Comparison of ENCODE assay signal across 10 cellular contexts in the genomic region with DNA sequence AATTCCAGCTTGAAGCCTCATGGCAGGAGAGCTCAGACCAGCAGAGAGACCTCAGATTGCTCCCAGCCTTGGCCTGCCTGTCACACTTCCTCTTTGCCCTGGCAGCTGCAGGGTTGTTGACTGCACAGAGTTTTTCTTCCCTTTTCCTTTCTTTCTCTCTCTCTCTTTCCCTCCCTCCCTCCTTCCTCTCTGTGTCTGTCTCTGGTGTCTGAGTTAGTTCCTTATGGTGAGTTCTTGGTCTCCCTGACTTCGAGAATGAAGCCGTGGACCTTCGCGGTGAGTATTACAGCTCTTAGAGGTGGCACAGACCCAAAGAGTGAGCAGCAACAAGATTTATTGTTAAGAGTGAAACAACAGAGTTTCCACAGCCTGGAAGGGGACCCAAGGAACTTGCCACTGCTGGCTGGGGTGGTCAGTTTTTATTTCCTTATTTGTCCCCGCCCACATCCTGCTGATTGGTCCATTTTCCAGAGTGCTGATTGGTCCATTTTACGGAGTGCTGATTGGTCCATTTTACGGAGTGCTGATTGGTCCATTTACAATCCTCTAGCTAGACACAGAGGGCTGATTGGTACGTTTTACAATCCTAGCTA.
DNase-seq lines count a peak whose midpoint lies in the region; ATAC-seq and TF ChIP-seq lines count a peak whose summit lies in the region.
"Had no signal": no experiment of that assay in that cellular context is flagged by ENCODE, and none has a peak within 500 bp of the region (broad histone marks: within the 10 kb centered on the region; RNA-seq: fewer than 3 reads in every experiment).

No MANE protein-coding gene starts in this region.

- H3K9me3 ChIP-seq in heart right ventricle = peaks cover 0 to 7% (median 0%) of the 10 kb centered on the region in 11 donors
- H3K9me3 ChIP-seq in right lobe of liver = no peaks in the 10 kb centered on the region
- H3K9me3 ChIP-seq in uterus = no peaks in the 10 kb centered on the region
- H3K9me3 ChIP-seq in effector memory CD4-positive, alpha-beta T cell (ENCODE audit: control insufficient read depth, low read length) = no peaks in the 10 kb centered on the region

- peaks cover 19% of the 10 kb centered on the region for H3K4me1 Mint-ChIP-seq in activated naive CD8-positive, alpha-beta T cell treated with anti-CD3 and anti-CD28 coated beads for 36 hours

- 91 to 94% methylated on average over 8 of the region's 8 CpGs for WGBS in heart right ventricle, 2 donors
- 76% methylated on average over 8 of the region's 8 CpGs for WGBS in right lobe of liver (ENCODE audit: insufficient coverage, low coverage, low lambda C conversion rate, missing lambda C conversion rate)

- no peaks in the 10 kb centered on the region for H3K9me3 Mint-ChIP-seq in activated naive CD8-positive, alpha-beta T cell treated with anti-CD3 and anti-CD28 coated beads for 36 hours

- no peak for TF ChIP-seq CTCF in heart right ventricle (IDR thresholded peaks at IDR 0.05)
- TF ChIP-seq CTCF in right lobe of liver (IDR thresholded peaks at IDR 0.05) = no peak
- no peak for TF ChIP-seq CTCF in uterus (IDR thresholded peaks at IDR 0.05)
- no peak for TF ChIP-seq CTCF in GM13976 (IDR thresholded peaks at IDR 0.05; ENCODE audit: borderline replicate concordance, control extremely low read depth, extremely low read depth, insufficient read depth, missing control alignments)

- H3K36me3 ChIP-seq in heart right ventricle = no peaks in the 10 kb centered on the region
- no peaks in the 10 kb centered on the region for H3K36me3 ChIP-seq in right lobe of liver
- no peaks in the 10 kb centered on the region for H3K36me3 ChIP-seq in uterus
- no peaks in the 10 kb centered on the region for H3K36me3 ChIP-seq in effector memory CD4-positive, alpha-beta T cell (ENCODE audit: control insufficient read depth, insufficient read depth, low read length)

- H3K27ac ChIP-seq in heart right ventricle (peak overlapping the region in 3 of 10 donors; percentile 46 to 84 (median 47)), right lobe of liver (peak overlapping the region in 2 of 3 donors; percentile 4 to 29), uterus (no peak overlapping the region)
- H3K27ac ChIP-seq in effector memory CD4-positive, alpha-beta T cell (ENCODE audit: insufficient read depth, low read length, poor library complexity, severe bottlenecking) = no peak overlapping the region

- peaks cover 3 to 28% (median 11%) of the 10 kb centered on the region in 9 donors for H3K4me1 ChIP-seq in heart right ventricle
- peaks cover 0 to 14% (median 4%) of the 10 kb centered on the region in 4 donors for H3K4me1 ChIP-seq in right lobe of liver
- no peaks in the 10 kb centered on the region for H3K4me1 ChIP-seq in uterus
- peaks cover 8% of the 10 kb centered on the region for H3K4me1 ChIP-seq in effector memory CD4-positive, alpha-beta T cell (ENCODE audit: control insufficient read depth, insufficient read depth, low read length, poor library complexity, severe bottlenecking)

- no peak overlapping the region for H3K4me3 ChIP-seq in heart right ventricle
- no peak overlapping the region for H3K4me3 ChIP-seq in right lobe of liver
- H3K4me3 ChIP-seq in uterus = no peak overlapping the region
- no peak overlapping the region for H3K4me3 ChIP-seq in effector memory CD4-positive, alpha-beta T cell (ENCODE audit: insufficient read depth, low read depth, low read length, poor library complexity, severe bottlenecking)

- no peaks in the 10 kb centered on the region for H3K36me3 Mint-ChIP-seq in activated naive CD8-positive, alpha-beta T cell treated with anti-CD3 and anti-CD28 coated beads for 36 hours

- intact Hi-C loops in Right ventricle myocardium superior (cut with DNase I) = loop anchor here (5.0 to 10.0 kb wide), 2 partner anchors 355 to 767 kb away; a partner anchor contains a TSS
- intact Hi-C loops in heart right ventricle (cut with DNase I) = loop anchor here in 9 of 10 donors (5.0 to 10.0 kb wide), 10 partner anchors 83 to 895 kb away; a partner anchor contains a TSS
- intact Hi-C loops in right lobe of liver (cut with DNase I) = no loop called here
- intact Hi-C loops in uterus (cut with DNase I; ENCODE audit: low total_unique reads) = loop anchor here (5.0 to 10.0 kb wide), 2 partner anchors 672 to 895 kb away; no protein-coding TSS in a partner anchor

- DNase-seq in Right ventricle myocardium superior (peak; percentile 59), heart right ventricle (no peak), right lobe of liver (peak in 1 of 3 donors; percentile 46), uterus (peak; percentile 33 to 45), GM13976 (ENCODE audit: low spot score) (no peak)
- peak; percentile 18 for DNase-seq in activated naive CD8-positive, alpha-beta T cell treated with anti-CD3 and anti-CD28 coated beads for 36 hours
- DNase-seq in effector memory CD4-positive, alpha-beta T cell = no peak
- DNase-seq: NCI-H2029 had no signal

- no peak for TF ChIP-seq POLR2A in right lobe of liver (IDR thresholded peaks at IDR 0.05)
- TF ChIP-seq POLR2A in uterus (IDR thresholded peaks at IDR 0.05) = no peak

- H3K27me3 ChIP-seq in heart right ventricle (no peaks in the 10 kb centered on the region), right lobe of liver (no peaks in the 10 kb centered on the region), uterus (no peaks in the 10 kb centered on the region)
- no peaks in the 10 kb centered on the region for H3K27me3 ChIP-seq in effector memory CD4-positive, alpha-beta T cell (replicated peaks; ENCODE audit: control insufficient read depth, insufficient read depth, low read length, poor library complexity, severe bottlenecking)

- in situ Hi-C loops in GM13976 (cut with MboI; ENCODE audit: low sequenced_read_pairs, unreplicated experiment) = no loop called here

- no peak overlapping the region for H3K4me3 Mint-ChIP-seq in activated naive CD8-positive, alpha-beta T cell treated with anti-CD3 and anti-CD28 coated beads for 36 hours
- H3K4me3 Mint-ChIP-seq: activated T-helper 1 cell treated with anti-CD3 and anti-CD28 coated beads, Interleukin-12 subunit alpha, Interleukin-12 subunit beta, Interleukin-2, Interleukin-4 antibody, amounts not matched to agents 30 ng/mL and 10 ng/mL and 1 ng/mL, durations not matched to agents 14 hours and 24 hours and 36 hours had no signal

- H3K27ac Mint-ChIP-seq in activated naive CD8-positive, alpha-beta T cell treated with anti-CD3 and anti-CD28 coated beads for 36 hours = no peak overlapping the region
- H3K27ac Mint-ChIP-seq: activated T-helper 1 cell treated with anti-CD3 and anti-CD28 coated beads, Interleukin-12 subunit alpha, Interleukin-12 subunit beta, Interleukin-2, Interleukin-4 antibody, amounts not matched to agents 30 ng/mL and 10 ng/mL and 1 ng/mL, durations not matched to agents 14 hours and 24 hours and 36 hours had no signal

- H3K27me3 Mint-ChIP-seq in activated naive CD8-positive, alpha-beta T cell treated with anti-CD3 and anti-CD28 coated beads for 36 hours = peaks cover 3% of the 10 kb centered on the region

- ATAC-seq in Right ventricle myocardium superior (ENCODE audit: poor library complexity) = no peak
- no peak for ATAC-seq in heart right ventricle
- no peak for ATAC-seq in right lobe of liver
- ATAC-seq in GM21825 (IDR thresholded peaks at IDR 0.05; ENCODE audit: unreplicated experiment) = no peak

Comparison
In these comparisons a context has a peak if more than half of its experiments do, and no peak if none do; other contexts are left out.
1. DNase-seq: peak in Right ventricle myocardium superior (single experiment), activated naive CD8-positive, alpha-beta T cell treated with anti-CD3 and anti-CD28 coated beads for 36 hours (single experiment) and uterus (2 of 2); none in heart right ventricle (0 of 2), GM13976 (single experiment) and effector memory CD4-positive, alpha-beta T cell (0 of 3).
2. H3K27ac ChIP-seq: peak in right lobe of liver (2 of 3); none in uterus (0 of 2) and effector memory CD4-positive, alpha-beta T cell (single experiment).
3. intact Hi-C loops: an anchor here in Right ventricle myocardium superior (5.0 to 10.0 kb wide), heart right ventricle (5.0 to 10.0 kb wide) and uterus (5.0 to 10.0 kb wide); none called in right lobe of liver.